1 cellular context compared by ENCODE assay signal in genomic region chr1:156193208-156193487, GRCh38.
TF ChIP-seq lines count a peak whose summit lies in the region.

No MANE protein-coding gene starts in this region.

TF ChIP-seq in H1, 55 proteins besides CTCF, POLR2A, EP300 and RAD21:
- no peak for TF ChIP-seq JUN (IDR thresholded peaks at IDR 0.05; ENCODE audit: low read depth, low read length)
- no peak for TF ChIP-seq JUND (IDR thresholded peaks at IDR 0.05; ENCODE audit: low read length)
- no peak for TF ChIP-seq TAF1 (IDR thresholded peaks at IDR 0.05; ENCODE audit: low read depth, low read length)
- no peak for TF ChIP-seq CBX5 (IDR thresholded peaks at IDR 0.05; ENCODE audit: low read depth, low read length)
- TF ChIP-seq SP2 (IDR thresholded peaks at IDR 0.05; ENCODE audit: low read length), result no peak
- no peak for TF ChIP-seq ZNF274 (IDR thresholded peaks at IDR 0.05; ENCODE audit: borderline replicate concordance, extremely low read depth, low read length)
- no peak for TF ChIP-seq SAP30 (IDR thresholded peaks at IDR 0.05; ENCODE audit: insufficient read depth, insufficient replicate concordance, low read length)
- no peak for TF ChIP-seq HDAC6 (IDR thresholded peaks at IDR 0.05; ENCODE audit: low read depth, low read length)
TF ChIP-seq in H1: peak in this region for 0.
